16 cellular contexts compared by ENCODE assay signal in the genomic region with DNA sequence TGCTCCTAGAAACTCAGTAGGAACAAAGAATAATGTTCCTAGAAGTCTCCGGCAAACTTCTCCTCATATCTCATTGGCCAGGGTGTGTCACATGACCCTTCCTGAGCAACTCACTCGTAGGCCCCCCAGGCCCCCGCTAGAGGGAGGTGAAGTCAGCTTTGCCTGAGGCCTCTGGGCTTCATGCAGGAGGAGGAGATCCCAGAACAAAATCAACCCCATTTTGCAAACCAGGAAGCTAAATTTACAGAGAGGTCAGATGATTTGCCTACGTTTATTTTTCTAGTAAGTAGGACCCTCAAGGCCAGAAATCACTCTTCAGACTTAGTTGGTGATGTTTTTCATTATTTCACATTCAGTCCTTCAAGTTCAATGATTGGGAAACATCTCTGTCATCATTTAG.
A peak's percentile ranks its signal among the peaks of the same experiment; 100 is the strongest.
DNase-seq lines count a peak whose midpoint lies in the region; ATAC-seq, FAIRE-seq and TF ChIP-seq lines count a peak whose summit lies in the region.
"Had no signal": no experiment of that assay in that cellular context is flagged by ENCODE, and none has a peak within 500 bp of the region (broad histone marks: within the 10 kb centered on the region; RNA-seq: fewer than 3 reads in every experiment).

No MANE protein-coding gene starts in this region.

- no peak overlapping the region for H3K27ac ChIP-seq in HCT116 (ENCODE audit: low read depth, low read length)
- peak overlapping the region; percentile 74 for H3K27ac ChIP-seq in PC-9
- H3K27ac ChIP-seq in hepatocyte = peak overlapping the region; percentile 69
- no peak overlapping the region for H3K27ac ChIP-seq in kidney (ENCODE audit: low read depth in 2 of 2, low read length in 2 of 2)
- H3K27ac ChIP-seq: HL-60, neutrophil had no signal

- TF ChIP-seq RAD21 in HCT116 (IDR thresholded peaks at IDR 0.05; ENCODE audit: low read depth) = no peak

- POLR2A ChIA-PET in HCT116 (lab: Charles Lee) = no interaction called here
- POLR2A ChIA-PET in PC-9 (lab: Charles Lee; ENCODE audit: unreplicated experiment) = no interaction called here

- H3K9ac ChIP-seq in HCT116 (ENCODE audit: low read length) = no peak overlapping the region
- H3K9ac ChIP-seq in kidney (ENCODE audit: low read length in 2 of 2) = no peak overlapping the region

- BruUV-seq in HCT116 (replicated peaks; lab: Mats Ljungman, UMichigan) (no TSS peak), PC-9 (replicated peaks; lab: Mats Ljungman, UMichigan) (TSS peak; percentile 64)

- intact Hi-C loops in HCT116 (cut with micrococcal nuclease) = no loop called here
- intact Hi-C loops in PC-9 (cut with micrococcal nuclease; ENCODE audit: unreplicated experiment) = loop anchor here (2.0 to 10.0 kb wide), 4 partner anchors 29 to 675 kb away; partner anchors contain the start of gene TIPARP
- intact Hi-C loops in kidney (cut with DNase I) = no loop called here

- 75% methylated on average over 4 of the region's 4 CpGs for WGBS in hepatocyte (ENCODE audit: low lambda C conversion rate, missing lambda C conversion rate)

- peak; percentile 75 for DNase-seq in ELF-1 (ENCODE audit: low read depth, low spot score)
- DNase-seq in HCT116 (ENCODE audit: low read depth, low spot score) = no peak
- peak in 1 of 2 experiments; percentile 23 for DNase-seq in PC-9
- no peak for DNase-seq in hepatocyte (ENCODE audit: low spot score)
- DNase-seq in GDM1 (lab: John Stamatoyannopoulos, UW) = no peak
- DNase-seq in kidney = no peak
- DNase-seq: activated CD4-positive, alpha-beta memory T cell treated with anti-CD3 and anti-CD28 coated beads, Interleukin-2, amount 10 ng/mL, durations not matched to agents 7 days and 5 days; amniotic stem cell; mesenchymal stem cell; stimulated activated CD4-positive, alpha-beta T cell treated with anti-CD3 and anti-CD28 coated beads, Interleukin-4, amount 100 ng/mL, for 24 hours had no signal

- no peak for TF ChIP-seq CTCF in HCT116 (IDR thresholded peaks at IDR 0.05 in 2 of 3, conservative IDR thresholded peaks at IDR 0.05 in 1 of 3; ENCODE audit: borderline replicate concordance in 1 of 3, insufficient read depth in 1 of 3, low read depth in 2 of 3, low read length in 2 of 3)
- no peak for TF ChIP-seq CTCF in PC-9 (conservative IDR thresholded peaks at IDR 0.05)
- TF ChIP-seq CTCF in hepatocyte (IDR thresholded peaks at IDR 0.05; ENCODE audit: poor library complexity) = no peak
- no peak for TF ChIP-seq CTCF in kidney (IDR thresholded peaks at IDR 0.05; ENCODE audit: borderline replicate concordance, extremely low read depth, insufficient read depth)

- no peaks in the 10 kb centered on the region for H3K79me2 ChIP-seq in HCT116 (ENCODE audit: insufficient read depth, low read length)
- H3K79me2 ChIP-seq in PC-9 (ENCODE audit: low read depth) = no peaks in the 10 kb centered on the region
- H3K79me2 ChIP-seq in hepatocyte = no peaks in the 10 kb centered on the region

- no peak for ATAC-seq in HCT116
- no peak for ATAC-seq in HG03196 (IDR thresholded peaks at IDR 0.05; ENCODE audit: unreplicated experiment)
- no peak for ATAC-seq in HG03342 (IDR thresholded peaks at IDR 0.05; ENCODE audit: unreplicated experiment)
- ATAC-seq: activated T-helper 17 cell treated with anti-CD3 and anti-CD28 coated beads, Interleukin-2, amount 50 U/mL, for 72 hours had no signal

- H3K4me1 ChIP-seq in HCT116 (ENCODE audit: control insufficient read depth in 1 of 2, insufficient read depth in 2 of 2, low read length in 2 of 2) (peaks cover 0 to 9% of the 10 kb centered on the region in 2 experiments; a peak in 2 of 4 replicates), PC-9 (replicated peaks; ENCODE audit: insufficient read depth) (peaks cover 22% of the 10 kb centered on the region), hepatocyte (ENCODE audit: insufficient read depth) (no peaks in the 10 kb centered on the region), kidney (ENCODE audit: control insufficient read depth in 1 of 2, insufficient read depth in 1 of 2, low read depth in 1 of 2, low read length in 2 of 2) (no peaks in the 10 kb centered on the region)

- H3K9me2 ChIP-seq in HCT116 (ENCODE audit: insufficient read depth) (no peaks in the 10 kb centered on the region), PC-9 (ENCODE audit: insufficient read depth) (no peaks in the 10 kb centered on the region), hepatocyte (replicated peaks; ENCODE audit: insufficient read depth) (no peaks in the 10 kb centered on the region)

- H3K4me2 ChIP-seq in HCT116 (ENCODE audit: low read length) (no peak overlapping the region), PC-9 (peak overlapping the region; percentile 60), hepatocyte (no peak overlapping the region)

- H3K9me3 ChIP-seq in HCT116 (ENCODE audit: control insufficient read depth in 1 of 2, insufficient read depth in 1 of 2, low read depth in 1 of 2, low read length in 2 of 2) = no peaks in the 10 kb centered on the region
- no peaks in the 10 kb centered on the region; the same call in 1 of the 2 replicates for H3K9me3 ChIP-seq in PC-9 (ENCODE audit: insufficient read depth, low read depth)
- H3K9me3 ChIP-seq in hepatocyte (ENCODE audit: low read depth) = no peaks in the 10 kb centered on the region
- H3K9me3 ChIP-seq in kidney (ENCODE audit: control insufficient read depth in 1 of 2, low read length in 2 of 2) = no peaks in the 10 kb centered on the region
- H3K9me3 ChIP-seq: neutrophil had no signal

- H3F3A ChIP-seq in PC-9 (ENCODE audit: insufficient read depth, low read depth) = peaks cover 14% of the 10 kb centered on the region

- H3K36me3 ChIP-seq in HCT116 (ENCODE audit: control insufficient read depth in 1 of 2, insufficient read depth in 2 of 2, low read length in 2 of 2) (no peaks in the 10 kb centered on the region), PC-9 (ENCODE audit: low read depth) (no peaks in the 10 kb centered on the region), hepatocyte (replicated peaks; ENCODE audit: insufficient read depth, low read depth) (no peaks in the 10 kb centered on the region), kidney (ENCODE audit: control insufficient read depth in 1 of 2, insufficient read depth in 2 of 2, low read length in 2 of 2) (no peaks in the 10 kb centered on the region)
- H3K36me3 ChIP-seq: neutrophil had no signal

- no peaks in the 10 kb centered on the region for H4K20me1 ChIP-seq in HCT116 (ENCODE audit: insufficient read depth)
- no peaks in the 10 kb centered on the region for H4K20me1 ChIP-seq in PC-9 (ENCODE audit: insufficient read depth)
- no peaks in the 10 kb centered on the region for H4K20me1 ChIP-seq in hepatocyte (ENCODE audit: insufficient read depth, poor library complexity, severe bottlenecking)

- RAD21 ChIA-PET in HCT116 (lab: Charles Lee; ENCODE audit: low non-redundant PET in 1 of 2, low total read pairs in 2 of 2, uncharacterized antibody in 2 of 2, unreplicated experiment in 2 of 2) = no interaction called here

- H3K27me3 ChIP-seq in HCT116 (ENCODE audit: insufficient read depth, low read length) = no peaks in the 10 kb centered on the region
- no peaks in the 10 kb centered on the region for H3K27me3 ChIP-seq in PC-9 (ENCODE audit: insufficient read depth, low read depth)
- H3K27me3 ChIP-seq in hepatocyte = no peaks in the 10 kb centered on the region
- H3K27me3 ChIP-seq: neutrophil had no signal

- CTCF ChIA-PET in HCT116 (lab: Charles Lee) = no interaction called here
- CTCF ChIA-PET in PC-9 (lab: Charles Lee) = interaction anchor here (0.6 kb wide), 1 partner anchor 1285 kb away, joined by 4 read pairs; no protein-coding TSS in a partner anchor

- no peak for FAIRE-seq in kidney (lab: Jason Lieb, UNC)
- FAIRE-seq: islet of Langerhans had no signal

- H3K4me3 ChIP-seq in HCT116 (replicated peaks in 1 of 2; ENCODE audit: low read depth in 1 of 2, low read length in 2 of 2) (no peak overlapping the region), PC-9 (peak overlapping the region; percentile 38), hepatocyte (no peak overlapping the region), kidney (ENCODE audit: low read length in 2 of 2) (no peak overlapping the region)

- H2AFZ ChIP-seq in HCT116 (ENCODE audit: low read depth, low read length, poor library complexity, severe bottlenecking) (peak overlapping the region; percentile 6), PC-9 (peak overlapping the region; percentile 77), hepatocyte (no peak overlapping the region)

- TF ChIP-seq POLR2A in HCT116 (IDR thresholded peaks at IDR 0.05; ENCODE audit: borderline replicate concordance, extremely low read depth, insufficient read depth, insufficient read length) = no peak

TF ChIP-seq in HCT116, 20 proteins besides CTCF, POLR2A, EP300 and RAD21:
- TF ChIP-seq JUND (IDR thresholded peaks at IDR 0.05) (no peak), TCF7L2 (IDR thresholded peaks at IDR 0.05; ENCODE audit: borderline replicate concordance, extremely low read depth, insufficient read depth, insufficient read length) (no peak)
- TF ChIP-seq, protein P1, sequence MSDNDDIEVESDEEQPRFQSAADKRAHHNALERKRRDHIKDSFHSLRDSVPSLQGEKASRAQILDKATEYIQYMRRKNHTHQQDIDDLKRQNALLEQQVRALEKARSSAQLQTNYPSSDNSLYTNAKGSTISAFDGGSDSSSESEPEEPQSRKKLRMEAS (IDR thresholded peaks at IDR 0.05) = no peak

Comparison
In these comparisons a context has a peak if more than half of its experiments do, and no peak if none do; other contexts are left out.
1. H3K27ac ChIP-seq: peak in PC-9 (single experiment) and hepatocyte (single experiment); none in HCT116 (single experiment) and kidney (0 of 2).